In genomic region chr6:25007269-25007699, GRCh38 we compare ENCODE assay signal across 8 cellular contexts.
DNase-seq lines count a peak whose midpoint lies in the region; ATAC-seq and TF ChIP-seq lines count a peak whose summit lies in the region.

No MANE protein-coding gene starts in this region.

- H3K27me3 ChIP-seq in DND-41 (ENCODE audit: insufficient read depth, low read length, poor library complexity) (no peaks in the 10 kb centered on the region), Loucy (ENCODE audit: insufficient read depth, low read length, poor library complexity, severe bottlenecking) (no peaks in the 10 kb centered on the region), colonic mucosa (no peaks in the 10 kb centered on the region), tibial artery (no peaks in the 10 kb centered on the region), mesendoderm (ENCODE audit: insufficient read depth, low read length, poor library complexity) (no peaks in the 10 kb centered on the region)

- H3K23ac ChIP-seq in mesendoderm (ENCODE audit: low read length), result no peak overlapping the region

- H3K36me3 ChIP-seq in DND-41 (ENCODE audit: insufficient read depth, low read length) (no peaks in the 10 kb centered on the region), Loucy (ENCODE audit: insufficient read depth, low read length) (peaks cover 21% of the 10 kb centered on the region; the same call in 1 of the 2 replicates), colonic mucosa (no peaks in the 10 kb centered on the region), tibial artery (no peaks in the 10 kb centered on the region), mesendoderm (ENCODE audit: control insufficient read depth, insufficient read depth, low read length) (no peaks in the 10 kb centered on the region)

- H3K4me1 ChIP-seq in DND-41 (ENCODE audit: insufficient read depth, low read length) (peaks cover 59% of the 10 kb centered on the region), Loucy (ENCODE audit: insufficient read depth, low read length, poor library complexity, severe bottlenecking) (peaks cover 35% of the 10 kb centered on the region), colonic mucosa (peaks cover 3% of the 10 kb centered on the region), tibial artery (peaks cover 0 to 28% (median 9%) of the 10 kb centered on the region in 4 donors), mesendoderm (ENCODE audit: control insufficient read depth, low read depth, low read length) (no peaks in the 10 kb centered on the region)

- no peak overlapping the region for H2BK15ac ChIP-seq in mesendoderm (replicated peaks; ENCODE audit: low read depth)

- H3K9ac ChIP-seq in DND-41 (ENCODE audit: low read depth, low read length) (no peak overlapping the region), Loucy (ENCODE audit: low read depth, low read length, poor library complexity, severe bottlenecking) (peak overlapping the region; percentile 51), colonic mucosa (ENCODE audit: low read depth in 2 of 2, low read length in 2 of 2) (no peak overlapping the region), mesendoderm (ENCODE audit: low read length) (no peak overlapping the region)

- WGBS in mesendoderm (ENCODE audit: extremely low coverage, insufficient coverage, low lambda C conversion rate), result no CpG with 5 or more reads among the region's 3 CpGs

- no peaks in the 10 kb centered on the region; the same call in 1 of the 2 replicates for H4K20me1 ChIP-seq in DND-41 (ENCODE audit: insufficient read depth, low read length)
- peaks cover 49% of the 10 kb centered on the region for H4K20me1 ChIP-seq in Loucy (ENCODE audit: insufficient read depth, low read length, poor library complexity, severe bottlenecking)

- H3K4me3 ChIP-seq in DND-41 (ENCODE audit: low read depth in 1 of 2, low read length in 2 of 2) (no peak overlapping the region), Loucy (ENCODE audit: low read length, poor library complexity, severe bottlenecking) (peak overlapping the region; percentile 30), colonic mucosa (no peak overlapping the region), tibial artery (no peak overlapping the region), mesendoderm (ENCODE audit: low read length) (no peak overlapping the region)

- no peak overlapping the region for H2BK5ac ChIP-seq in mesendoderm (ENCODE audit: low read length)

- intact Hi-C loops in colonic mucosa (cut with DNase I), result no loop called here
- intact Hi-C loops in tibial artery (cut with DNase I; ENCODE audit: low total_unique reads), result no loop called here

- H3K79me2 ChIP-seq in DND-41 (ENCODE audit: insufficient read depth, low read length), result peaks cover 31% of the 10 kb centered on the region
- peaks cover 91% of the 10 kb centered on the region for H3K79me2 ChIP-seq in Loucy (ENCODE audit: insufficient read depth, low read length)
- no peaks in the 10 kb centered on the region for H3K79me2 ChIP-seq in mesendoderm (ENCODE audit: control insufficient read depth, insufficient read depth, low read length)

- no peak overlapping the region for H3K56ac ChIP-seq in mesendoderm (ENCODE audit: low read length)

- no peak overlapping the region for H4K5ac ChIP-seq in mesendoderm (ENCODE audit: low read length)

- H3K9me3 ChIP-seq in DND-41 (ENCODE audit: insufficient read depth, low read length, severe bottlenecking) (no peaks in the 10 kb centered on the region), Loucy (ENCODE audit: insufficient read depth, low read depth, low read length) (no peaks in the 10 kb centered on the region), colonic mucosa (no peaks in the 10 kb centered on the region), tibial artery (no peaks in the 10 kb centered on the region)

- no peak overlapping the region for H4K8ac ChIP-seq in mesendoderm (ENCODE audit: low read depth, low read length)

- H2AFZ ChIP-seq in DND-41 (ENCODE audit: low read depth, low read length) (no peak overlapping the region), Loucy (ENCODE audit: low read length) (no peak overlapping the region)

- no peak for DNase-seq in DND-41
- DNase-seq in colonic mucosa, result no peak
- DNase-seq in tibial artery, result no peak
- DNase-seq in D341Med (ENCODE audit: low spot score), result no peak
- no peak for DNase-seq in foreskin melanocyte
- no peak for DNase-seq in mesendoderm

- H3K27ac ChIP-seq in DND-41 (ENCODE audit: low read length) (peak overlapping the region; percentile 68), colonic mucosa (peak overlapping the region; percentile 38), tibial artery (peak overlapping the region; percentile 25 to 27), mesendoderm (ENCODE audit: low read depth, low read length) (no peak overlapping the region)

- ATAC-seq in DND-41 (ENCODE audit: insufficient read depth, low read depth) (no peak), GM21390 (IDR thresholded peaks at IDR 0.05; ENCODE audit: unreplicated experiment) (peak; percentile 83)

- H3K18ac ChIP-seq in mesendoderm (ENCODE audit: low read length), result no peak overlapping the region

- no peak overlapping the region for H2BK120ac ChIP-seq in mesendoderm (ENCODE audit: low read depth, low read length)

- no peak overlapping the region for H3K4ac ChIP-seq in mesendoderm (ENCODE audit: low read depth, low read length)

- no peak for TF ChIP-seq CTCF in DND-41 (IDR thresholded peaks at IDR 0.05; ENCODE audit: borderline replicate concordance, extremely low read depth, low read length, poor library complexity, severe bottlenecking)
- no peak for TF ChIP-seq CTCF in Loucy (conservative IDR thresholded peaks at IDR 0.05; ENCODE audit: low read length)
- no peak for TF ChIP-seq CTCF in colonic mucosa (IDR thresholded peaks at IDR 0.05)
- TF ChIP-seq CTCF in tibial artery (IDR thresholded peaks at IDR 0.05), result no peak

- no peaks in the 10 kb centered on the region for H3K79me1 ChIP-seq in mesendoderm (ENCODE audit: low read length)

- no peaks in the 10 kb centered on the region for H3K9me2 ChIP-seq in Loucy (replicated peaks; ENCODE audit: low read depth, low read length)

- no peaks in the 10 kb centered on the region for H3F3A ChIP-seq in Loucy (ENCODE audit: low read depth)

- H2AK5ac ChIP-seq in mesendoderm (ENCODE audit: low read length), result no peak overlapping the region

- peak overlapping the region; percentile 17; the same call in 1 of the 2 replicates for H3K4me2 ChIP-seq in DND-41 (ENCODE audit: insufficient read depth, low read length)
- H3K4me2 ChIP-seq in Loucy (ENCODE audit: low read depth, low read length, poor library complexity, severe bottlenecking), result peak overlapping the region; percentile 68
- H3K4me2 ChIP-seq in mesendoderm (ENCODE audit: low read length), result no peak overlapping the region
